14 cellular contexts compared by ENCODE assay signal in genomic region chr18:470661-471501, GRCh38. TPM values are rescaled to one million over a fixed set of nuclear protein-coding genes. Genes with fewer than 3 reads are reported as not detected.
DNase-seq lines count a peak whose midpoint lies in the region; ATAC-seq and TF ChIP-seq lines count a peak whose summit lies in the region.
"Had no signal": no experiment of that assay in that cellular context is flagged by ENCODE, and none has a peak within 500 bp of the region (broad histone marks: within the 10 kb centered on the region; RNA-seq: fewer than 3 reads in every experiment).

No MANE protein-coding gene starts in this region.

- H3K4me1 Mint-ChIP-seq in chondrocyte (ENCODE audit: low read depth) = peaks cover 46% of the 10 kb centered on the region
- peaks cover 76% of the 10 kb centered on the region for H3K4me1 Mint-ChIP-seq in osteocyte (ENCODE audit: unreplicated experiment)
- no peaks in the 10 kb centered on the region for H3K4me1 Mint-ChIP-seq in CD4-positive, alpha-beta memory T cell
- no peaks in the 10 kb centered on the region for H3K4me1 Mint-ChIP-seq in immature natural killer cell

- CTCF ChIA-PET in CD4-positive, alpha-beta memory T cell (lab: Charles Lee; ENCODE audit: partially characterized antibody) = no interaction called here

- TF ChIP-seq CTCF in chondrocyte (IDR thresholded peaks at IDR 0.05) = no peak
- TF ChIP-seq CTCF in osteocyte (IDR thresholded peaks at IDR 0.05) = no peak

- no peaks in the 10 kb centered on the region for H3K9me3 Mint-ChIP-seq in chondrocyte (ENCODE audit: low read depth)
- no peaks in the 10 kb centered on the region for H3K9me3 Mint-ChIP-seq in osteocyte (ENCODE audit: unreplicated experiment)
- H3K9me3 Mint-ChIP-seq in CD4-positive, alpha-beta memory T cell = no peaks in the 10 kb centered on the region
- H3K9me3 Mint-ChIP-seq in immature natural killer cell = no peaks in the 10 kb centered on the region
- H3K9me3 Mint-ChIP-seq: activated CD4-positive, alpha-beta memory T cell treated with anti-CD3 and anti-CD28 coated beads for 36 hours had no signal

- no peak for ATAC-seq in GM18502 (IDR thresholded peaks at IDR 0.05; ENCODE audit: poor library complexity, unreplicated experiment)

- intact Hi-C loops in CD4-positive, alpha-beta memory T cell (cut with micrococcal nuclease) = no loop called here

- H3K27ac ChIP-seq in CD4-positive, alpha-beta memory T cell (ENCODE audit: low read depth, low read length) = no peak overlapping the region

- no peaks in the 10 kb centered on the region for H3K27me3 ChIP-seq in CD4-positive, alpha-beta memory T cell (ENCODE audit: insufficient read depth, low read length)
- H3K27me3 ChIP-seq: esophagus muscularis mucosa had no signal

- peak overlapping the region; percentile 80 for H3K27ac Mint-ChIP-seq in chondrocyte (ENCODE audit: unreplicated experiment)
- peak overlapping the region; percentile 55 for H3K27ac Mint-ChIP-seq in osteocyte (ENCODE audit: unreplicated experiment)
- no peak overlapping the region for H3K27ac Mint-ChIP-seq in CD4-positive, alpha-beta memory T cell
- H3K27ac Mint-ChIP-seq in immature natural killer cell = no peak overlapping the region
- H3K27ac Mint-ChIP-seq: activated CD4-positive, alpha-beta memory T cell treated with anti-CD3 and anti-CD28 coated beads for 36 hours had no signal

- DNase-seq in ELR (ENCODE audit: low read depth) (peak; percentile 72), NCI-H226 (peak; percentile 29), chondrocyte (ENCODE audit: low spot score) (no peak), osteocyte (ENCODE audit: extremely low spot score, unreplicated experiment) (no peak), NCI-H526 (lab: John Stamatoyannopoulos, UW) (no peak), immature natural killer cell (no peak)
- DNase-seq in CD4-positive, alpha-beta memory T cell = no peak
- DNase-seq: activated CD4-positive, alpha-beta memory T cell treated with anti-CD3 and anti-CD28 coated beads for 36 hours; activated effector memory CD4-positive, alpha-beta T cell treated with anti-CD3 and anti-CD28 coated beads, Interleukin-2, amount 50 U/mL, for 16 hours; central memory CD4-positive, alpha-beta T cell had no signal

- H3K27me3 Mint-ChIP-seq in chondrocyte (ENCODE audit: low read depth) = no peaks in the 10 kb centered on the region
- no peaks in the 10 kb centered on the region for H3K27me3 Mint-ChIP-seq in osteocyte (ENCODE audit: unreplicated experiment)
- peaks cover 5 to 16% of the 10 kb centered on the region in 2 donors for H3K27me3 Mint-ChIP-seq in CD4-positive, alpha-beta memory T cell
- H3K27me3 Mint-ChIP-seq in immature natural killer cell (ENCODE audit: low read depth in 3 of 3) = peaks cover 0 to 5% (median 0%) of the 10 kb centered on the region in 3 donors

- H3K36me3 ChIP-seq in CD4-positive, alpha-beta memory T cell (ENCODE audit: insufficient read depth, low read length) = no peaks in the 10 kb centered on the region
- H3K36me3 ChIP-seq: esophagus muscularis mucosa had no signal

- H3K4me3 ChIP-seq in CD4-positive, alpha-beta memory T cell (ENCODE audit: low read length in 2 of 2) = no peak overlapping the region
- H3K4me3 ChIP-seq: esophagus muscularis mucosa had no signal

- H3K9me3 ChIP-seq in CD4-positive, alpha-beta memory T cell (ENCODE audit: control insufficient read depth in 1 of 2, low read length in 2 of 2) = no peaks in the 10 kb centered on the region
- H3K9me3 ChIP-seq: esophagus muscularis mucosa had no signal

- no peaks in the 10 kb centered on the region for H3K36me3 Mint-ChIP-seq in chondrocyte (ENCODE audit: low read depth)
- H3K36me3 Mint-ChIP-seq in osteocyte (ENCODE audit: unreplicated experiment) = peaks cover 7% of the 10 kb centered on the region
- H3K36me3 Mint-ChIP-seq in CD4-positive, alpha-beta memory T cell = no peaks in the 10 kb centered on the region
- H3K36me3 Mint-ChIP-seq in immature natural killer cell = no peaks in the 10 kb centered on the region
- H3K36me3 Mint-ChIP-seq: activated CD4-positive, alpha-beta memory T cell treated with anti-CD3 and anti-CD28 coated beads for 36 hours had no signal

- POLR2A ChIA-PET in CD4-positive, alpha-beta memory T cell (lab: Charles Lee; ENCODE audit: partially characterized antibody) = no interaction called here

- H3K4me1 ChIP-seq in CD4-positive, alpha-beta memory T cell (ENCODE audit: insufficient read depth, low read length) = no peaks in the 10 kb centered on the region

- H3K4me3 Mint-ChIP-seq in chondrocyte (ENCODE audit: unreplicated experiment) = no peak overlapping the region
- peak overlapping the region; percentile 2 for H3K4me3 Mint-ChIP-seq in osteocyte (ENCODE audit: unreplicated experiment)
- H3K4me3 Mint-ChIP-seq in CD4-positive, alpha-beta memory T cell = no peak overlapping the region
- H3K4me3 Mint-ChIP-seq in immature natural killer cell = no peak overlapping the region
- H3K4me3 Mint-ChIP-seq: activated CD4-positive, alpha-beta memory T cell treated with anti-CD3 and anti-CD28 coated beads for 36 hours had no signal

RNA-seq across cellular contexts. Expression of gene COLEC12, which starts 29.6 kb away (rescaled TPM):
- total RNA-seq in chondrocyte (2.1 to 17.8 TPM (median 2.2 TPM) in 3 replicates), osteocyte (113 and 120 TPM in 2 replicates)
- total RNA-seq in CD4-positive, alpha-beta memory T cell = under 1 TPM; 0.17 to 0.28 TPM
- polyA plus RNA-seq in CD4-positive, alpha-beta memory T cell = not detected
- not detected for polyA plus RNA-seq in immature natural killer cell
- total RNA-seq: activated CD4-positive, alpha-beta memory T cell treated with anti-CD3 and anti-CD28 coated beads for 36 hours; OCI-LY7; T-helper 2 cell treated with Interferon-gamma antibody and Interleukin-4, amounts not matched to agents 100 ng/mL and 5 ng/mL, for 36 hours had no signal

Comparison
In these comparisons a context has a peak if more than half of its experiments do, and no peak if none do; other contexts are left out.
1. DNase-seq: peak in ELR (single experiment) and NCI-H226 (single experiment); none in chondrocyte (single experiment), osteocyte (single experiment), NCI-H526 (0 of 2), CD4-positive, alpha-beta memory T cell (0 of 5) and immature natural killer cell (0 of 3).
2. H3K27ac Mint-ChIP-seq: peak in chondrocyte (single experiment) and osteocyte (single experiment); none in CD4-positive, alpha-beta memory T cell (0 of 7) and immature natural killer cell (0 of 6).